In genomic region chr15:48592221-48592731, GRCh38 we compare ENCODE assay signal across 12 cellular contexts. TPM values are rescaled to one million over a fixed set of nuclear protein-coding genes. Genes with fewer than 3 reads are reported as not detected.
DNase-seq lines count a peak whose midpoint lies in the region; ATAC-seq, FAIRE-seq and TF ChIP-seq lines count a peak whose summit lies in the region.
"Had no signal": no experiment of that assay in that cellular context is flagged by ENCODE, and none has a peak within 500 bp of the region (broad histone marks: within the 10 kb centered on the region; RNA-seq: fewer than 3 reads in every experiment).

No MANE protein-coding gene starts in this region.

- H3K9me1 ChIP-seq in K562 (ENCODE audit: control insufficient read depth, insufficient read depth, low read length): no peaks in the 10 kb centered on the region

- CTCF ChIA-PET in BJ (lab: Yijun Ruan, JAX) (interaction anchor here (1.2 to 1.4 kb wide), 2 partner anchors 9 to 13 kb away, joined by 3 read pairs; no protein-coding TSS in a partner anchor), K562 (lab: Yijun Ruan, JAX; ENCODE audit: low intra/inter-chr PET ratio) (no interaction called here)

- no peak overlapping the region for H2BK120ac ChIP-seq in mesendoderm (ENCODE audit: low read depth, low read length)

- H3K18ac ChIP-seq in mesendoderm (ENCODE audit: low read length): no peak overlapping the region

- no peak overlapping the region for H4K8ac ChIP-seq in mesendoderm (ENCODE audit: low read depth, low read length)

- H4K5ac ChIP-seq in mesendoderm (ENCODE audit: low read length): no peak overlapping the region

- H3K4me3 ChIP-seq in BJ (ENCODE audit: low read depth, low read length): no peak overlapping the region
- H3K4me3 ChIP-seq in Jurkat, Clone E6-1 (ENCODE audit: low read length): no peak overlapping the region
- no peak overlapping the region for H3K4me3 ChIP-seq in K562
- no peak overlapping the region for H3K4me3 ChIP-seq in mesendoderm (ENCODE audit: low read length)
- H3K4me3 ChIP-seq: testis had no signal

- no peak for TF ChIP-seq RAD21 in K562 (CRISPR knock-in tag; conservative IDR thresholded peaks at IDR 0.05 in 1 of 2, IDR thresholded peaks at IDR 0.05 in 1 of 2)

- no peaks in the 10 kb centered on the region for H4K20me1 ChIP-seq in K562 (replicated peaks; ENCODE audit: control insufficient read depth, insufficient read depth, low read length)

- H3K4ac ChIP-seq in mesendoderm (ENCODE audit: low read depth, low read length): no peak overlapping the region

- H3K36me3 ChIP-seq in BJ (ENCODE audit: control insufficient read depth, insufficient read depth, low read length): peaks cover 6% of the 10 kb centered on the region; the same call in 1 of the 2 replicates
- no peaks in the 10 kb centered on the region; the same call in 2 of the 3 replicates for H3K36me3 ChIP-seq in K562 (ENCODE audit: control insufficient read depth, insufficient read depth, low read length)
- no peaks in the 10 kb centered on the region for H3K36me3 ChIP-seq in mesendoderm (ENCODE audit: control insufficient read depth, insufficient read depth, low read length)

- H3K23ac ChIP-seq in mesendoderm (ENCODE audit: low read length): no peak overlapping the region

- WGBS in K562 (ENCODE audit: insufficient coverage, low coverage, missing lambda C conversion rate): 0% methylated on average over 2 of the region's 2 CpGs
- WGBS in mesendoderm (ENCODE audit: extremely low coverage, insufficient coverage, low lambda C conversion rate): no CpG with 5 or more reads among the region's 2 CpGs

- intact Hi-C loops in K562 (cut with micrococcal nuclease): no loop called here

- H3K4me1 ChIP-seq in K562 (replicated peaks in 1 of 2; ENCODE audit: control insufficient read depth in 2 of 2, insufficient read depth in 2 of 2, low read length in 2 of 2) (peaks cover 3 to 17% of the 10 kb centered on the region in 2 experiments; a peak in 3 of 5 replicates), mesendoderm (ENCODE audit: control insufficient read depth, low read depth, low read length) (no peaks in the 10 kb centered on the region)
- H3K4me1 ChIP-seq: foreskin keratinocyte had no signal

- H2AFZ ChIP-seq in K562 (ENCODE audit: low read depth, low read length): peak overlapping the region; percentile 23; the same call in 1 of the 2 replicates

- H3K9ac ChIP-seq in K562 (ENCODE audit: insufficient read depth in 1 of 2, low read depth in 2 of 2, low read length in 2 of 2): no peak overlapping the region
- no peak overlapping the region for H3K9ac ChIP-seq in mesendoderm (ENCODE audit: low read length)

- H2BK5ac ChIP-seq in mesendoderm (ENCODE audit: low read length): no peak overlapping the region

- H3K9me3 ChIP-seq in K562 (replicated peaks; ENCODE audit: control insufficient read depth, insufficient read depth, low read depth, low read length): no peaks in the 10 kb centered on the region
- H3K9me3 ChIP-seq: testis had no signal

- TF ChIP-seq CTCF in BJ (IDR thresholded peaks at IDR 0.05; ENCODE audit: insufficient read depth, low read depth, low read length) (no peak), K562 (IDR thresholded peaks at IDR 0.05 in 2 of 3, conservative IDR thresholded peaks at IDR 0.05 in 1 of 3; ENCODE audit: insufficient read depth in 2 of 3, low read depth in 1 of 3, low read length in 3 of 3) (no peak)

- no peak for TF ChIP-seq EP300 in K562 (IDR thresholded peaks at IDR 0.05; ENCODE audit: low read length)

- H3K4me2 ChIP-seq in K562 (ENCODE audit: insufficient read depth, low read length) (no peak overlapping the region), mesendoderm (ENCODE audit: low read length) (no peak overlapping the region)

- peak overlapping the region; percentile 36; the same call in 2 of the 3 replicates for H3K27ac ChIP-seq in K562 (ENCODE audit: extremely low read depth, low read depth, low read length)
- H3K27ac ChIP-seq in mesendoderm (ENCODE audit: low read depth, low read length): no peak overlapping the region
- H3K27ac ChIP-seq: foreskin keratinocyte, testis had no signal

- ATAC-seq in K562: peak; percentile 73
- ATAC-seq in GM19035 (IDR thresholded peaks at IDR 0.05; ENCODE audit: unreplicated experiment): no peak
- no peak for ATAC-seq in activated CD4-positive, CD25-positive, alpha-beta regulatory T cell treated with anti-CD3 and anti-CD28 coated beads, Interleukin-2, amount 50 U/mL, for 24 hours
- no peak for ATAC-seq in GM18870 (IDR thresholded peaks at IDR 0.05; ENCODE audit: unreplicated experiment)
- ATAC-seq: foreskin keratinocyte had no signal

- TF ChIP-seq POLR2A in K562 (conservative IDR thresholded peaks at IDR 0.05): no peak

- H2AK5ac ChIP-seq in mesendoderm (ENCODE audit: low read length): no peak overlapping the region

- peak; percentile 69 for FAIRE-seq in K562 (lab: Jason Lieb, UNC)

- in situ Hi-C loops in K562 (cut with MboI): no loop called here

- H3K79me2 ChIP-seq in K562 (ENCODE audit: control insufficient read depth, insufficient read depth, low read length) (no peaks in the 10 kb centered on the region), mesendoderm (ENCODE audit: control insufficient read depth, insufficient read depth, low read length) (no peaks in the 10 kb centered on the region)

- POLR2A ChIA-PET in BJ (lab: Charles Lee) (interaction anchor here (0.6 kb wide), 1 partner anchor 16 kb away, joined by 3 read pairs; no protein-coding TSS in a partner anchor), K562 (lab: Yijun Ruan, JAX) (interaction anchor here (1.1 to 1.4 kb wide), 2 partner anchors 10 to 13 kb away, joined by 3 read pairs; no protein-coding TSS in a partner anchor)

- no TSS peak for BruUV-seq in K562 (replicated peaks; lab: Mats Ljungman, UMichigan)

- H3K27me3 ChIP-seq in BJ (ENCODE audit: control insufficient read depth, insufficient read depth, low read length): no peaks in the 10 kb centered on the region
- H3K27me3 ChIP-seq in K562 (ENCODE audit: control insufficient read depth in 2 of 2, insufficient read depth in 2 of 2, low read length in 2 of 2): no peaks in the 10 kb centered on the region
- H3K27me3 ChIP-seq in mesendoderm (ENCODE audit: insufficient read depth, low read length, poor library complexity): no peaks in the 10 kb centered on the region
- H3K27me3 ChIP-seq: foreskin keratinocyte, testis had no signal

- H3K56ac ChIP-seq in mesendoderm (ENCODE audit: low read length): no peak overlapping the region

- no peak overlapping the region for H2BK15ac ChIP-seq in mesendoderm (replicated peaks; ENCODE audit: low read depth)

- H3K79me1 ChIP-seq in mesendoderm (ENCODE audit: low read length): no peaks in the 10 kb centered on the region

- DNase-seq in BJ (ENCODE audit: low read depth) (peak; percentile 97), K562 (ENCODE audit: extremely low read depth in 1 of 4, low spot score in 3 of 4) (peak in 1 of 4 experiments; percentile 55), mesendoderm (peak; percentile 75)
- DNase-seq in Jurkat, Clone E6-1 (ENCODE audit: low read depth, low spot score): peak; percentile 63
- DNase-seq in stimulated activated naive CD4-positive, alpha-beta T cell treated with Interleukin-2 at 50 U/mL for 16 hours (lab: John Stamatoyannopoulos, UW): no peak
- DNase-seq: activated CD4-positive, alpha-beta memory T cell treated with anti-CD3 and anti-CD28 coated beads for 36 hours; NCI-H2029 treated with DMSO at 0.1 percent for 48 hours; testis had no signal

TF ChIP-seq in K562, 482 proteins besides CTCF, POLR2A, EP300 and RAD21 (continues in another document):
- TF ChIP-seq JUND (IDR thresholded peaks at IDR 0.05; ENCODE audit: borderline replicate concordance, low read depth, low read length): 0 out of 2 replicates have a peak, but pooled peaks have one; percentile 31
- TF ChIP-seq JUND (tag; IDR thresholded peaks at IDR 0.05; ENCODE audit: borderline replicate concordance, low read depth, low read length): peak; percentile 45; the same call in 2 of the 3 replicates
- peak; percentile 67 for TF ChIP-seq RFX1 (IDR thresholded peaks at IDR 0.05)

RNA-seq across cellular contexts. Expression of gene FBN1, which starts 53.2 kb away (rescaled TPM):
- polyA plus RNA-seq in BJ (2011; rRNA removed): 565 and 572 TPM in 2 replicates
- polyA minus RNA-seq in BJ (2011; rRNA and poly(A)+ RNA removed): 644 and 710 TPM in 2 replicates
- polyA plus RNA-seq in Jurkat, Clone E6-1 (2012; ENCODE audit: insufficient read depth, insufficient read length): 2.3 TPM
- total RNA-seq in K562 (2011; cell fraction: chromatin; rRNA removed; ENCODE audit: low replicate concordance): 1.00 and 3.4 TPM in 2 replicates
- 0.50 and 0.79 TPM in 2 replicates for total RNA-seq in K562 (2011; cell fraction: nucleolus; rRNA removed)
- total RNA-seq in K562 (2011; cell fraction: nucleoplasm; rRNA removed): 1.3 and 2.4 TPM in 2 replicates
- total RNA-seq in K562 (2014; rRNA removed): 0.41 TPM in 2 replicates
- total RNA-seq in K562 (2014; rRNA removed; fragmentation: Illumina TruSeq; extraction: Trizol): 0.89 and 1.2 TPM in 2 replicates
- 0.83 and 1.1 TPM in 2 replicates for total RNA-seq in K562 (2015; rRNA removed; fragmentation: Illumina TruSeq; extraction: Trizol)
- 0.86 and 1.0 TPM in 2 replicates for total RNA-seq in K562 (2021)
- 0.31 and 0.77 TPM in 2 replicates for polyA plus RNA-seq in K562 (2011; rRNA removed)
- 0.12 and 0.59 TPM in 2 replicates for polyA plus RNA-seq in K562 (2011; cell fraction: cytosol; rRNA removed)
- 0.98 and 2.2 TPM in 2 replicates for polyA plus RNA-seq in K562 (2011; cell fraction: nucleus; rRNA removed)
- 0.27 and 0.32 TPM in 2 replicates for polyA plus RNA-seq in K562 (2012)
- polyA plus RNA-seq in K562 (2014; fragmentation: Illumina TruSeq; extraction: Trizol): 0.48 and 0.76 TPM in 2 replicates
- under 1 TPM; 0.15 to 0.32 TPM for polyA plus RNA-seq in K562 (2014; fragmentation: Nextera tagmentation; extraction: Ambion mirVana)
- polyA plus RNA-seq in K562 (2014; rRNA removed): 0.60 and 1.0 TPM in 2 replicates
- polyA minus RNA-seq in K562 (2011; rRNA and poly(A)+ RNA removed): 1.5 and 2.1 TPM in 2 replicates
- polyA minus RNA-seq in K562 (2011; cell fraction: cytosol; rRNA and poly(A)+ RNA removed): 0.18 and 0.29 TPM in 2 replicates
- 1.5 and 4.7 TPM in 2 replicates for polyA minus RNA-seq in K562 (2011; cell fraction: nucleus; rRNA and poly(A)+ RNA removed)
- polyA plus RNA-seq in mesendoderm (2013, experiment 1 of 2): 1.1 TPM
- 0.98 TPM for polyA plus RNA-seq in mesendoderm (2013, experiment 2 of 2)

Comparison
In these comparisons a context has a peak if more than half of its experiments do, and no peak if none do; other contexts are left out.
1. RNA of gene FBN1, which starts 53.2 kb away (polyA plus RNA-seq): 565 to 572 TPM in BJ; 0.12 to 2.2 TPM in K562; every median in the first group is over 100 times any median in the second.